ENCODE assay signal across 8 cellular contexts in the genomic region with DNA sequence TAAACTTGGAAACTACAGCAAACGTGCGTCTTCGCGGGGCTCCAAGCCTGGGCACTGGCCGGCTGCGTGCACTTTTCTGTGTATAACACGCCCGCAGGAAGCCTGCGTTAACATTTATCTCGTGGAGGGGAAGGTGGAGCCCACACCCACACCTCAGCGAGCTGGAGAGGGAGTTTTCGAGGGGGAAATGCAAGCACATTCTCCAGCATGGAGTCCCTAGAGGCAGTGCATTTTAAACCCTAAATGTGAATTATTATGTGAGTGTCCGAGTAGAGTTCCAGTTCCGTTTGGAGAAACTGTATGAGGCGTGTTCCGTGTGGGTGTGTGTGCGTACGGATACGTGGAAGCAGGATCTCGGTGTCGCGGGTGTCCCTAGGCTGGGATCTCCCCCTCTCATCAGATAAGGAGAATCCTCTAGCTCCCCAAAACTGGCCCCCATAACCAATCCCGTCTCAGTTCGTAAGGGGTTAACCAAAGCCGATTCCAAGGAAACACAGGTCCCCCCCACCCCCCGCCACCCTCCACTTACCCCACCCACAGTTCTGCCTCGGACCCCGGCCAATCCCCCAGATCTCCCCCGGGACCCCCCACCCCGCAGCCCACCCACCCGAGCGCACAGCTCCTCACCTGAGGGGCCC. TPM values are rescaled to one million over a fixed set of nuclear protein-coding genes. Genes with fewer than 3 reads are reported as not detected.
DNase-seq lines count a peak whose midpoint lies in the region; ATAC-seq and TF ChIP-seq lines count a peak whose summit lies in the region.

No MANE protein-coding gene starts in this region.

- ATAC-seq in naive B cell (ENCODE audit: low read depth in 2 of 2) (peak; percentile 49), upper lobe of left lung (ENCODE audit: low FRiP score in 2 of 2) (peak; percentile 0 to 1)

- CTCF ChIA-PET in activated CD4-positive, alpha-beta memory T cell treated with anti-CD3 and anti-CD28 coated beads, Interleukin-2, amount 10 ng/mL, durations not matched to agents 7 days and 5 days (lab: Charles Lee), result interaction anchor here (1.0 to 1.4 kb wide), 2 partner anchors 216 to 226 kb away, joined by 3 read pairs; no protein-coding TSS in a partner anchor

- TF ChIP-seq CTCF in upper lobe of left lung (IDR thresholded peaks at IDR 0.05), result no peak

- DNase-seq in ELR (ENCODE audit: low read depth) (peak; percentile 48), M059J (ENCODE audit: low read depth) (peak; percentile 43), erythroblast (lab: John Stamatoyannopoulos, UW) (peak; percentile 69 to 72), naive B cell (peak; percentile 50), upper lobe of left lung (peak in 1 of 2 donors; percentile 23), NCI-H1105 treated with DMSO at 0.1 percent for 48 hours (lab: John Stamatoyannopoulos, UW) (no peak), mucosa of gallbladder (ENCODE audit: low spot score) (no peak)
- DNase-seq in activated CD4-positive, alpha-beta memory T cell treated with anti-CD3 and anti-CD28 coated beads, Interleukin-2, amount 10 ng/mL, durations not matched to agents 7 days and 5 days, result peak; percentile 51

- H3K4me3 Mint-ChIP-seq in activated CD4-positive, alpha-beta memory T cell treated with anti-CD3 and anti-CD28 coated beads, Interleukin-2, amount 10 ng/mL, durations not matched to agents 7 days and 5 days, result peak overlapping the region; percentile 89
- H3K4me3 Mint-ChIP-seq in naive B cell, result peak overlapping the region; percentile 91 to 100 (median 96)

- no peaks in the 10 kb centered on the region for H3K36me3 ChIP-seq in upper lobe of left lung

- H3K4me3 ChIP-seq in upper lobe of left lung, result peak overlapping the region; percentile 67 to 92 (median 78)

- POLR2A ChIA-PET in activated CD4-positive, alpha-beta memory T cell treated with anti-CD3 and anti-CD28 coated beads, Interleukin-2, amount 10 ng/mL, durations not matched to agents 7 days and 5 days (lab: Charles Lee), result interaction anchor here (0.6 to 11.0 kb wide), 23 partner anchors 23 to 396 kb away, joined by 3 to 271 read pairs (median 3); a partner anchor contains a TSS

- H3K27ac ChIP-seq in upper lobe of left lung, result peak overlapping the region; percentile 73 to 89 (median 87)

- no peaks in the 10 kb centered on the region for H3K9me3 ChIP-seq in upper lobe of left lung

- H3K36me3 Mint-ChIP-seq in activated CD4-positive, alpha-beta memory T cell treated with anti-CD3 and anti-CD28 coated beads, Interleukin-2, amount 10 ng/mL, durations not matched to agents 7 days and 5 days (ENCODE audit: low read depth), result peaks cover 34% of the 10 kb centered on the region
- H3K36me3 Mint-ChIP-seq in naive B cell, result peaks cover 0 to 9% of the 10 kb centered on the region in 2 donors

- WGBS in upper lobe of left lung, 2 donors, result 0% methylated on average over 13 to 27 of the region's 32 CpGs

- H3K27me3 ChIP-seq in upper lobe of left lung, result no peaks in the 10 kb centered on the region

- peaks cover 25% of the 10 kb centered on the region for H3K4me1 Mint-ChIP-seq in activated CD4-positive, alpha-beta memory T cell treated with anti-CD3 and anti-CD28 coated beads, Interleukin-2, amount 10 ng/mL, durations not matched to agents 7 days and 5 days
- H3K4me1 Mint-ChIP-seq in naive B cell, result peaks cover 29 to 44% (median 37%) of the 10 kb centered on the region in 3 donors

- H3K9me3 Mint-ChIP-seq in activated CD4-positive, alpha-beta memory T cell treated with anti-CD3 and anti-CD28 coated beads, Interleukin-2, amount 10 ng/mL, durations not matched to agents 7 days and 5 days, result no peaks in the 10 kb centered on the region
- H3K9me3 Mint-ChIP-seq in naive B cell, result no peaks in the 10 kb centered on the region

- H3K27ac Mint-ChIP-seq in activated CD4-positive, alpha-beta memory T cell treated with anti-CD3 and anti-CD28 coated beads, Interleukin-2, amount 10 ng/mL, durations not matched to agents 7 days and 5 days, result peak overlapping the region; percentile 89
- H3K27ac Mint-ChIP-seq in naive B cell, result peak overlapping the region; percentile 86 to 97 (median 92)

- peaks cover 6 to 27% (median 17%) of the 10 kb centered on the region in 4 donors for H3K4me1 ChIP-seq in upper lobe of left lung

- H3K27me3 Mint-ChIP-seq in activated CD4-positive, alpha-beta memory T cell treated with anti-CD3 and anti-CD28 coated beads, Interleukin-2, amount 10 ng/mL, durations not matched to agents 7 days and 5 days, result peaks cover 22% of the 10 kb centered on the region
- no peaks in the 10 kb centered on the region for H3K27me3 Mint-ChIP-seq in naive B cell

- no peak for TF ChIP-seq POLR2A in erythroblast (IDR thresholded peaks at IDR 0.05; ENCODE audit: low read length)
- TF ChIP-seq POLR2A in upper lobe of left lung (IDR thresholded peaks at IDR 0.05), result no peak

- TF ChIP-seq EP300 in upper lobe of left lung (IDR thresholded peaks at IDR 0.05), result no peak

RNA-seq across cellular contexts. Expression of a gene that starts 0.4 kb away (rescaled TPM):
- total RNA-seq in M059J (2014; rRNA removed; shearing (Covaris generic)), result 25.8 and 43.3 TPM in 2 replicates
- 100 to 1,000 TPM; 105 TPM for total RNA-seq in activated CD4-positive, alpha-beta memory T cell treated with anti-CD3 and anti-CD28 coated beads, Interleukin-2, amount 10 ng/mL, durations not matched to agents 7 days and 5 days
- 10 to 100 TPM in 3 of 6 donors, 1 to 10 TPM in 3; 3.3 to 15.7 (median 9.6) TPM for polyA plus RNA-seq in naive B cell (ENCODE audit: low read depth in 6 of 6)
- total RNA-seq in upper lobe of left lung (10 to 100 TPM; 15.7 to 26.9 (median 19.9) TPM), mucosa of gallbladder (23.6 TPM)

Comparison
In these comparisons a context has a peak if more than half of its experiments do, and no peak if none do; other contexts are left out.
1. DNase-seq: peak in ELR (single experiment), M059J (single experiment), activated CD4-positive, alpha-beta memory T cell treated with anti-CD3 and anti-CD28 coated beads, Interleukin-2, amount 10 ng/mL, durations not matched to agents 7 days and 5 days (single experiment), erythroblast (2 of 2) and naive B cell (single experiment); none in NCI-H1105 treated with DMSO at 0.1 percent for 48 hours (single experiment) and mucosa of gallbladder (single experiment).